ENCODE assay signal across 1 cellular context in genomic region chr6:6781172-6781876, GRCh38.
TF ChIP-seq lines count a peak whose summit lies in the region.

No MANE protein-coding gene starts in this region.

TF ChIP-seq in HCT116, 20 proteins besides CTCF, POLR2A, EP300 and RAD21 (continued from another document):
- TF ChIP-seq, protein P1, sequence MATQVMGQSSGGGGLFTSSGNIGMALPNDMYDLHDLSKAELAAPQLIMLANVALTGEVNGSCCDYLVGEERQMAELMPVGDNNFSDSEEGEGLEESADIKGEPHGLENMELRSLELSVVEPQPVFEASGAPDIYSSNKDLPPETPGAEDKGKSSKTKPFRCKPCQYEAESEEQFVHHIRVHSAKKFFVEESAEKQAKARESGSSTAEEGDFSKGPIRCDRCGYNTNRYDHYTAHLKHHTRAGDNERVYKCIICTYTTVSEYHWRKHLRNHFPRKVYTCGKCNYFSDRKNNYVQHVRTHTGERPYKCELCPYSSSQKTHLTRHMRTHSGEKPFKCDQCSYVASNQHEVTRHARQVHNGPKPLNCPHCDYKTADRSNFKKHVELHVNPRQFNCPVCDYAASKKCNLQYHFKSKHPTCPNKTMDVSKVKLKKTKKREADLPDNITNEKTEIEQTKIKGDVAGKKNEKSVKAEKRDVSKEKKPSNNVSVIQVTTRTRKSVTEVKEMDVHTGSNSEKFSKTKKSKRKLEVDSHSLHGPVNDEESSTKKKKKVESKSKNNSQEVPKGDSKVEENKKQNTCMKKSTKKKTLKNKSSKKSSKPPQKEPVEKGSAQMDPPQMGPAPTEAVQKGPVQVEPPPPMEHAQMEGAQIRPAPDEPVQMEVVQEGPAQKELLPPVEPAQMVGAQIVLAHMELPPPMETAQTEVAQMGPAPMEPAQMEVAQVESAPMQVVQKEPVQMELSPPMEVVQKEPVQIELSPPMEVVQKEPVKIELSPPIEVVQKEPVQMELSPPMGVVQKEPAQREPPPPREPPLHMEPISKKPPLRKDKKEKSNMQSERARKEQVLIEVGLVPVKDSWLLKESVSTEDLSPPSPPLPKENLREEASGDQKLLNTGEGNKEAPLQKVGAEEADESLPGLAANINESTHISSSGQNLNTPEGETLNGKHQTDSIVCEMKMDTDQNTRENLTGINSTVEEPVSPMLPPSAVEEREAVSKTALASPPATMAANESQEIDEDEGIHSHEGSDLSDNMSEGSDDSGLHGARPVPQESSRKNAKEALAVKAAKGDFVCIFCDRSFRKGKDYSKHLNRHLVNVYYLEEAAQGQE (IDR thresholded peaks at IDR 0.05; ENCODE audit: low read depth): no peak
- TF ChIP-seq ZNF274 (IDR thresholded peaks at IDR 0.05; ENCODE audit: low read depth, low read length): no peak
- TF ChIP-seq CBX3 (IDR thresholded peaks at IDR 0.05; ENCODE audit: low read depth): peak; percentile 55; the same call in 1 of the 2 replicates
- TF ChIP-seq FOSL1 (IDR thresholded peaks at IDR 0.05; ENCODE audit: low read depth): peak; percentile 83
- TF ChIP-seq ZFX (IDR thresholded peaks at IDR 0.05): no peak
- TF ChIP-seq EZH2phosphoT487 (IDR thresholded peaks at IDR 0.05; ENCODE audit: borderline replicate concordance): no peak
- TF ChIP-seq, protein P2, sequence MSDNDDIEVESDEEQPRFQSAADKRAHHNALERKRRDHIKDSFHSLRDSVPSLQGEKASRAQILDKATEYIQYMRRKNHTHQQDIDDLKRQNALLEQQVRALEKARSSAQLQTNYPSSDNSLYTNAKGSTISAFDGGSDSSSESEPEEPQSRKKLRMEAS (IDR thresholded peaks at IDR 0.05): peak; percentile 49; the same call in 1 of the 2 replicates
- no peak for TF ChIP-seq SIN3A (IDR thresholded peaks at IDR 0.05; ENCODE audit: low read depth)
- TF ChIP-seq ZBTB33 (IDR thresholded peaks at IDR 0.05; ENCODE audit: extremely low read depth, insufficient replicate concordance, low read length): no peak
- no peak for TF ChIP-seq EGR1 (IDR thresholded peaks at IDR 0.05; ENCODE audit: low read depth)
- 0 out of 2 replicates have a peak, but pooled peaks have one; percentile 45 for TF ChIP-seq SRF (IDR thresholded peaks at IDR 0.05; ENCODE audit: low read depth)
- TF ChIP-seq YY1 (IDR thresholded peaks at IDR 0.05; ENCODE audit: extremely low read depth, insufficient replicate concordance, low read depth, low read length): no peak
- TF ChIP-seq JUND (IDR thresholded peaks at IDR 0.05): peak; percentile 87
- TF ChIP-seq SP1 (IDR thresholded peaks at IDR 0.05; ENCODE audit: low read depth): peak; percentile 86
- TF ChIP-seq EZH2 (IDR thresholded peaks at IDR 0.05): no peak
- TF ChIP-seq POLR2AphosphoS5 (IDR thresholded peaks at IDR 0.05; ENCODE audit: low read depth, low read length): peak; percentile 55
- no peak for TF ChIP-seq TCF7L2 (IDR thresholded peaks at IDR 0.05; ENCODE audit: borderline replicate concordance, extremely low read depth, insufficient read depth, insufficient read length)
